9 cellular contexts compared by ENCODE assay signal in the genomic region with DNA sequence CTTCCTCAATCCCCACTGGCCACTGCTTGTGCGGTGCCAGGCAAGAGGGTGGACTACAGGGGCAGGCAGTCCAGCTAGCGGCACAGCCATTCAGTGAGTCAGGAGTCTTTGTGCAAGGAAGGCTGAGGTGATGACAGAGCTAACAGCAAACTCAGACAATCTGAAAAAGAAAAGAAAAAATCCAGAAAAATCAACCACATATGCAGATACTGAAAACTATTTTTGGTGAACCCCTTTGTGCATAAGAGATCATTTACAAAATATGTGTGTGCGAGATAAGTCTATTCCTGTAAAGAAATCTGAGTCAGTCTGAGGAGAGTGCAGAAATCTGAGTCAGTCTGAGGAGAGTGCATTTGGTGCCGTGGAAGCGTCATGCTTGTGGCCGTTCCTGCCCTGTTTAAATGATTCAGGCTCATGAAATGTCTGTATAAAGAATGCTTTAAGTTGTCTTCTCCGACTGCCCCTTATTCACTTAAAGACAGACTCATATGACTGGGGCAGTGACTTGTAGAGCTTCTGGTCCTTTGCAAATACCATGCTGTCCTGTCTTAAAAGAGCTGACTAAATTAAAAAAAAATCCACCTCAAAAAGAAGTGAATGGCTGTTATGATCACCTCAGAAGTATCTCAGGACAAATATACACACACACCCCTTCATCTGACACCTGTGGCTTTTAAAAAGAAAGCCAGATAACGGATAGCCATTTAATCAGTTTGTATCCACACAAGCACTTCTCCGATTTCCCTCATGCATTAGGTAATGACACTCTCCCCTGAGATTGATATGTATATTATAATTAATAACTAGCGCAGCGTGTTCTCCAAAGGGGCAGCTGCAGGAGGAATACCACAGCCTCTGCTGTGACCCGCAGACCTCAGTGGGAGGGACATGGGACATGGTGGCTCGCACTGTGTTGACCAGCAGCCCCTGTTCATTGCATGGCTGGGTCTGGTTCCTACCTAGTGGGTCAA. TPM values are rescaled to one million over a fixed set of nuclear protein-coding genes. Genes with fewer than 3 reads are reported as not detected.
A peak's percentile ranks its signal among the peaks of the same experiment; 100 is the strongest.
DNase-seq lines count a peak whose midpoint lies in the region; ATAC-seq and TF ChIP-seq lines count a peak whose summit lies in the region.
"Had no signal": no experiment of that assay in that cellular context is flagged by ENCODE, and none has a peak within 500 bp of the region (broad histone marks: within the 10 kb centered on the region; RNA-seq: fewer than 3 reads in every experiment).

No MANE protein-coding gene starts in this region.

- intact Hi-C loops in sciatic nerve (cut with DNase I), result no loop called here

- DNase-seq in H4 (ENCODE audit: low spot score) (peak; percentile 94), SHP77 treated with DMSO at 0.1 percent for 48 hours (lab: John Stamatoyannopoulos, UW) (peak; percentile 74), foreskin fibroblast (peak; percentile 97), sciatic nerve (ENCODE audit: low spot score) (no peak), GM19238 (ENCODE audit: insufficient read length, low spot score) (no peak), DMS53 treated with DMSO at 0.1 percent for 48 hours (lab: John Stamatoyannopoulos, UW; ENCODE audit: unreplicated experiment) (no peak)
- DNase-seq: activated CD8-positive, alpha-beta memory T cell treated with anti-CD3 and anti-CD28 coated beads, Interleukin-2, amount 10 ng/mL, durations not matched to agents 7 days and 5 days had no signal

- H3K4me3 ChIP-seq in foreskin fibroblast (ENCODE audit: low read depth in 1 of 2, low read length in 2 of 2), result peak overlapping the region in 1 of 2 donors; percentile 33

- ATAC-seq in sciatic nerve (peak; percentile 65), GM19324 (IDR thresholded peaks at IDR 0.05; ENCODE audit: low FRiP score, unreplicated experiment) (no peak), HG03565 (IDR thresholded peaks at IDR 0.05; ENCODE audit: unreplicated experiment) (no peak)
- ATAC-seq: activated CD8-positive, alpha-beta memory T cell treated with anti-CD3 and anti-CD28 coated beads, Interleukin-2, amount 10 ng/mL, durations not matched to agents 7 days and 5 days had no signal

- TF ChIP-seq CTCF in foreskin fibroblast (IDR thresholded peaks at IDR 0.05; ENCODE audit: low read depth, low read length), result no peak

RNA-seq across cellular contexts. Expression of a gene that starts 47.3 kb away (rescaled TPM):
- total RNA-seq in H4 (2014; rRNA removed; shearing (Covaris generic)), result 38.2 and 50.9 TPM in 2 replicates
- 192 TPM for total RNA-seq in sciatic nerve

Comparison
In these comparisons a context has a peak if more than half of its experiments do, and no peak if none do; other contexts are left out.
1. DNase-seq: peak in H4 (single experiment), SHP77 treated with DMSO at 0.1 percent for 48 hours (single experiment) and foreskin fibroblast (2 of 2); none in sciatic nerve (single experiment), GM19238 (single experiment) and DMS53 treated with DMSO at 0.1 percent for 48 hours (single experiment).